In the genomic region with DNA sequence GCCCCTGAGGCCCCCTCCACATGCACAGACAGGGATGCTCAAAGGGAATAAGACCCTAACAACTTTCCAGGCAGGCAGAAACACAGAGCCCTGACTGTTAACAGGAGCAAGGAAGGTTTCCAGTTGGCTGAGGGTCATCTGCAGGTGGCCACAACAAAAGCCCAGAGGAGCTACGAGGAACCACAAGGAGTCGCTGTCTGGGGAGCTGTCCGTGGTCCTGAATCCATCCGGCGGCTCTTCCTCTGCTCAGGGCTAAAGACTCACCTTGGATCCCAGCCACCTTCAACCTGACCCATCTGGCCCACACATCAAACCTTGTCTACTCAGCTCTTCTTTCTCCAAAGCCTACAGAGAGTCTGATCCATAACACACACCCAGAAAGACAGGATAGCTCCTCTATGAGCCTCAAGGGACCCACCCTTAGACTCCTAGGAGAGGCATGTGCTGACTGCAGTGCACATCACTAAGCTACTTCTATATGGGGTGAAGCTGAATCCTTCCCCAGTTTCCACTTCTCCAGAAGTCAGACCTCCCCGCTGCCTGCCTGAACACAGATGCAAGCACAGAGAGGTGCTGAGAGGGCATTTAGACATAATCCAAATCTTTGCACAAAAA, we compare ENCODE assay signal across 8 cellular contexts.
DNase-seq lines count a peak whose midpoint lies in the region; ATAC-seq and TF ChIP-seq lines count a peak whose summit lies in the region.

No MANE protein-coding gene starts in this region.

- no peak overlapping the region for H3K27ac ChIP-seq in dorsolateral prefrontal cortex
- H3K27ac ChIP-seq in upper lobe of left lung, result no peak overlapping the region

- H3K4me3 Mint-ChIP-seq in activated CD4-positive, alpha-beta T cell treated with anti-CD3 and anti-CD28 coated beads, Interleukin-2, amount 10 ng/mL, durations not matched to agents 24 days and 14 days, result no peak overlapping the region

- H3K9me3 Mint-ChIP-seq in activated CD4-positive, alpha-beta T cell treated with anti-CD3 and anti-CD28 coated beads, Interleukin-2, amount 10 ng/mL, durations not matched to agents 24 days and 14 days, result no peaks in the 10 kb centered on the region

- 15 to 18% methylated on average over 5 to 6 of the region's 6 CpGs for WGBS in upper lobe of left lung, 2 donors

- no peak overlapping the region for H3K27ac Mint-ChIP-seq in activated CD4-positive, alpha-beta T cell treated with anti-CD3 and anti-CD28 coated beads, Interleukin-2, amount 10 ng/mL, durations not matched to agents 24 days and 14 days

- no peaks in the 10 kb centered on the region for H3K4me1 Mint-ChIP-seq in activated CD4-positive, alpha-beta T cell treated with anti-CD3 and anti-CD28 coated beads, Interleukin-2, amount 10 ng/mL, durations not matched to agents 24 days and 14 days

- DNase-seq in ELR (ENCODE audit: low read depth), result peak; percentile 73
- peak; percentile 89 for DNase-seq in activated CD4-positive, alpha-beta T cell treated with anti-CD3 and anti-CD28 coated beads, Interleukin-2, amount 10 ng/mL, durations not matched to agents 24 days and 14 days
- no peak for DNase-seq in dorsolateral prefrontal cortex
- peak in 2 of 3 donors; percentile 68 to 74 for DNase-seq in mucosa of descending colon
- peak in 1 of 2 donors; percentile 37 for DNase-seq in upper lobe of left lung

- peaks cover 14% of the 10 kb centered on the region for H3K27me3 Mint-ChIP-seq in activated CD4-positive, alpha-beta T cell treated with anti-CD3 and anti-CD28 coated beads, Interleukin-2, amount 10 ng/mL, durations not matched to agents 24 days and 14 days

- TF ChIP-seq POLR2A in upper lobe of left lung (IDR thresholded peaks at IDR 0.05), result no peak

- H3K36me3 ChIP-seq in mucosa of descending colon (ENCODE audit: low read depth) (no peaks in the 10 kb centered on the region), upper lobe of left lung (no peaks in the 10 kb centered on the region)

- H3K4me3 ChIP-seq in dorsolateral prefrontal cortex (no peak overlapping the region), mucosa of descending colon (no peak overlapping the region), upper lobe of left lung (no peak overlapping the region)

- peak; percentile 86 for TF ChIP-seq CTCF in LNCAP (IDR thresholded peaks at IDR 0.05)
- TF ChIP-seq CTCF in dorsolateral prefrontal cortex (IDR thresholded peaks at IDR 0.05 in 54 of 56, conservative IDR thresholded peaks at IDR 0.05 in 2 of 56; ENCODE audit: low read depth in 1 of 56, partially characterized antibody in 56 of 56), result peak in 53 of 56 donors; percentile 18 to 72 (median 54)
- TF ChIP-seq CTCF in mucosa of descending colon (IDR thresholded peaks at IDR 0.05), result no peak
- peak; percentile 20 to 67 (median 34) for TF ChIP-seq CTCF in upper lobe of left lung (IDR thresholded peaks at IDR 0.05)

- H3K4me1 ChIP-seq in mucosa of descending colon (ENCODE audit: low read depth) (no peaks in the 10 kb centered on the region), upper lobe of left lung (no peaks in the 10 kb centered on the region)

- ATAC-seq in mucosa of descending colon (peak; percentile 81), upper lobe of left lung (ENCODE audit: low FRiP score in 2 of 2) (peak in 1 of 2 donors; percentile 71), GM21825 (IDR thresholded peaks at IDR 0.05; ENCODE audit: unreplicated experiment) (no peak), HG03565 (IDR thresholded peaks at IDR 0.05; ENCODE audit: unreplicated experiment) (no peak)

- no peaks in the 10 kb centered on the region for H3K36me3 Mint-ChIP-seq in activated CD4-positive, alpha-beta T cell treated with anti-CD3 and anti-CD28 coated beads, Interleukin-2, amount 10 ng/mL, durations not matched to agents 24 days and 14 days (ENCODE audit: low read depth)

- intact Hi-C loops in activated CD4-positive, alpha-beta T cell treated with anti-CD3 and anti-CD28 coated beads, Interleukin-2, amount 10 ng/mL, durations not matched to agents 24 days and 14 days (cut with micrococcal nuclease), result no loop called here
- intact Hi-C loops in dorsolateral prefrontal cortex (cut with DNase I), result no loop called here
- intact Hi-C loops in mucosa of descending colon (cut with DNase I, micrococcal nuclease), result loop anchor here in 1 of 2 donors (5.0 kb wide), 1 partner anchor 116 kb away; no protein-coding TSS in a partner anchor

- H3K27me3 ChIP-seq in dorsolateral prefrontal cortex (no peaks in the 10 kb centered on the region), upper lobe of left lung (no peaks in the 10 kb centered on the region)

- H3K9me3 ChIP-seq in mucosa of descending colon (no peaks in the 10 kb centered on the region), upper lobe of left lung (no peaks in the 10 kb centered on the region)

- TF ChIP-seq EP300 in upper lobe of left lung (IDR thresholded peaks at IDR 0.05), result no peak

Comparison
In these comparisons a context has a peak if more than half of its experiments do, and no peak if none do; other contexts are left out.
1. DNase-seq: peak in ELR (single experiment), activated CD4-positive, alpha-beta T cell treated with anti-CD3 and anti-CD28 coated beads, Interleukin-2, amount 10 ng/mL, durations not matched to agents 24 days and 14 days (single experiment) and mucosa of descending colon (2 of 3); none in dorsolateral prefrontal cortex (0 of 10).